Comparison of ENCODE assay signal across 1 cellular context in genomic region chr15:78876954-78877353, GRCh38.
A peak's percentile ranks its signal among the peaks of the same experiment; 100 is the strongest.
TF ChIP-seq lines count a peak whose summit lies in the region.

No MANE protein-coding gene starts in this region.

TF ChIP-seq in GM12878, 131 proteins besides CTCF, POLR2A, EP300 and RAD21:
- peak; percentile 44; the same call in 1 of the 2 replicates for TF ChIP-seq ZNF384 (IDR thresholded peaks at IDR 0.05; ENCODE audit: borderline replicate concordance, low read depth, low read length)
TF ChIP-seq in GM12878: peak in this region for 1; not testable (repeated sequence) for 130.
